Comparison of ENCODE assay signal across 8 cellular contexts in the genomic region with DNA sequence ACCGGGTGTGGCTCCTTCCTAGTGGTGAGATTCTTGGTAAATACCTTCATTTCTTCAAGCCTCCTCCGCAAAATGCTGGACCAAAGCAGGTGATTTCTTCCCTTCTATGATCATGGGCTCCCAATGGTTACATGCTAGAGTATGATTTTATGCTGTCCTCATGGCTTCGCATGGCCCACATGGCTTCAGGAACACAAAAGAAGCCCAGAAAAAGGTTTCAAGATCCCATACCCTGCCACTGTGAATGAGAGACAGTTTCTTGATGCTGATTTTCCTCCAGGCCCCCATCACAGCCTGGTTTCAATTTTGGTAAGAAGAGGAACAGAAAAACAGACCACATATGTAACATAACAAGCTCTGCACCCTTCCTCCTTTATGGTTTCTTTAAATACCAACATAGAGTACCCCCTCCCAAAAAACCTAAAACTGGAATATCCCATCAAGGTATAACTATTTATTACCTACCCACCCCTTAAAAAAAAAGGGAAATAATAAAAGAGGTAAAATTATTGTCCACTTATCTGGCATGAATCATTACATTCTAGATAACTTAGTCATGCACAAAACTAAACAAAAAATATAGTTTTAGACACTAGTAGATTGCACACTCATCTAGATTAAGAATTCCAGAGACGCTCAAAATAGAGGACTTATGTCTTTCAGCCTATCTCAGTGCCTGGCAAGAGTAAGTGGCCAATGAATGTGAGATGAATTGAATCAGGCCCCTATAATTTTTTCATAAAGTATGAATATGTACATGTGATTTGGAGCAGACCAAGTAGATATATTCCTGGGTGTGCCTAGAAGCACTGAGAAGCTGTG. TPM values are rescaled to one million over a fixed set of nuclear protein-coding genes. Genes with fewer than 3 reads are reported as not detected.
A peak's percentile ranks its signal among the peaks of the same experiment; 100 is the strongest.
DNase-seq lines count a peak whose midpoint lies in the region; ATAC-seq and TF ChIP-seq lines count a peak whose summit lies in the region.

No MANE protein-coding gene starts in this region.

- H3K36me3 ChIP-seq in vagina: no peaks in the 10 kb centered on the region

- TF ChIP-seq CTCF in vagina (IDR thresholded peaks at IDR 0.05) (no peak), type B pancreatic cell (conservative IDR thresholded peaks at IDR 0.05) (no peak)

- no peaks in the 10 kb centered on the region for H3K9me3 Mint-ChIP-seq in type B pancreatic cell

- H3K27me3 ChIP-seq in vagina: no peaks in the 10 kb centered on the region

- H3K4me1 Mint-ChIP-seq in type B pancreatic cell (ENCODE audit: unreplicated experiment): peaks cover 5% of the 10 kb centered on the region

- H3K27me3 Mint-ChIP-seq in type B pancreatic cell: peaks cover 22% of the 10 kb centered on the region

- ATAC-seq in GM18870 (IDR thresholded peaks at IDR 0.05; ENCODE audit: unreplicated experiment) (peak; percentile 87), HG03469 (IDR thresholded peaks at IDR 0.05; ENCODE audit: unreplicated experiment) (peak; percentile 74)

- H3K4me1 ChIP-seq in vagina: no peaks in the 10 kb centered on the region

- H3K27ac ChIP-seq in vagina: no peak overlapping the region

- peak; percentile 82 for DNase-seq in HCEC 1CT
- DNase-seq in glomerular visceral epithelial cell (ENCODE audit: extremely low spot score): peak; percentile 11
- DNase-seq in vagina (ENCODE audit: extremely low spot score in 2 of 2): no peak
- DNase-seq in type B pancreatic cell (ENCODE audit: extremely low spot score, unreplicated experiment): no peak
- DNase-seq in activated T-cell treated with anti-CD3 and anti-CD28 coated beads, Interleukin-2, amount 50 U/mL, for 1 hour: no peak
- DNase-seq in NCI-H2171 treated with DMSO at 0.1 percent for 48 hours (lab: John Stamatoyannopoulos, UW): no peak

- H3K27ac Mint-ChIP-seq in type B pancreatic cell: no peak overlapping the region

- no peak overlapping the region for H3K4me3 Mint-ChIP-seq in type B pancreatic cell

- TF ChIP-seq POLR2A in vagina (IDR thresholded peaks at IDR 0.05): no peak

- no peaks in the 10 kb centered on the region for H3K9me3 ChIP-seq in vagina

- H3K4me3 ChIP-seq in vagina: no peak overlapping the region

- intact Hi-C loops in vagina (cut with DNase I): no loop called here

- no peaks in the 10 kb centered on the region for H3K36me3 Mint-ChIP-seq in type B pancreatic cell

RNA-seq across cellular contexts. Expression of a gene that starts 2.3 kb away (rescaled TPM):
- not detected for total RNA-seq in vagina
- total RNA-seq in type B pancreatic cell (ENCODE audit: low replicate concordance): 0.31 TPM in 1 of 2 replicates, not detected in the other

RNA-seq across cellular contexts. Expression of a gene that starts 42.1 kb away (rescaled TPM):
- total RNA-seq in vagina: 7.6 TPM
- total RNA-seq in type B pancreatic cell (ENCODE audit: low replicate concordance): 1.5 and 32.1 TPM in 2 replicates

RNA-seq across cellular contexts. Expression of a gene that starts 50.6 kb away (rescaled TPM):
- total RNA-seq in vagina: not detected
- 0.62 and 2.1 TPM in 2 replicates for total RNA-seq in type B pancreatic cell (ENCODE audit: low replicate concordance)

Comparison
In these comparisons a context has a peak if more than half of its experiments do, and no peak if none do; other contexts are left out.
1. DNase-seq: peak in HCEC 1CT (single experiment) and glomerular visceral epithelial cell (single experiment); none in vagina (0 of 2), type B pancreatic cell (single experiment), activated T-cell treated with anti-CD3 and anti-CD28 coated beads, Interleukin-2, amount 50 U/mL, for 1 hour (single experiment) and NCI-H2171 treated with DMSO at 0.1 percent for 48 hours (single experiment).